In the genomic region with DNA sequence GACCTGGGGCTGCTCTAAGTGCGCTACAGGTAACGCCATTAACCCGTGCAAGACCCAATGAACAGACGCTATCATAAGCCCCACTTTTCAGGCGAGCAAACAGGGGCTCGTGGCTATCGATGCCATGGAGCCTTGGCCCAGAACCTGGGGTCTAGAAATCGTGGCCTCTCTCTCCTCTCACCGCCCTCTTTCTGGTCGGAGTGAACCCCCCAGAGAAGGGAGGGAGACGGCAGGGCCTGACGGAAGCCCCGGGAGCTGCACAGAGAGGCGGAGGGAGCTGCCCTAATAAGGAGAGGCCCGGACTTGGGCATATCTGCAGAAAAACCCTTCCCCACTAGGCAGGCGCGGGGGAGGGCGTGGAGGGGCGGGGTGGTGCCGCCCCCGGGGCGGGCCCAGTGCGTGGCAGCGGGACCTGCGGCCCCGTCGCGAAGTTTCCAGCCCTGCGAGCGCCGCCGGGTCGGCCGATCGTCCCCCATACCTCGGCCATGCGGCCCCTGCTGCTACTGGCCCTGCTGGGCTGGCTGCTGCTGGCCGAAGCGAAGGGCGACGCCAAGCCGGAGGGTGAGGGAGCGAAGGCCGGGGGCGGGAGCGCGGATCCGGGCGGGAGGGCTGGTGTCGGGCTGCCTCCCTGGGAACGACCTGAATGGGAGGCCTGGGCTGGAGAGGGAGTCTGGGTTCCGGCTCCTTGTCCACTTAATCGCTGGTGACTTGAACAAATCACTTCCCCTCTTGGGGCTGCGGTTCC, we compare ENCODE assay signal across 1 cellular context.
A peak's percentile ranks its signal among the peaks of the same experiment; 100 is the strongest.
TF ChIP-seq lines count a peak whose summit lies in the region.

A gene (plus strand): TSS at position 423 of the 745 bp plus-strand sequence. CDS start 63 bp downstream, at position 486.

TF ChIP-seq in HepG2, 621 proteins besides CTCF, POLR2A, EP300 and RAD21 (continued from another document):
- TF ChIP-seq, protein P1, sequence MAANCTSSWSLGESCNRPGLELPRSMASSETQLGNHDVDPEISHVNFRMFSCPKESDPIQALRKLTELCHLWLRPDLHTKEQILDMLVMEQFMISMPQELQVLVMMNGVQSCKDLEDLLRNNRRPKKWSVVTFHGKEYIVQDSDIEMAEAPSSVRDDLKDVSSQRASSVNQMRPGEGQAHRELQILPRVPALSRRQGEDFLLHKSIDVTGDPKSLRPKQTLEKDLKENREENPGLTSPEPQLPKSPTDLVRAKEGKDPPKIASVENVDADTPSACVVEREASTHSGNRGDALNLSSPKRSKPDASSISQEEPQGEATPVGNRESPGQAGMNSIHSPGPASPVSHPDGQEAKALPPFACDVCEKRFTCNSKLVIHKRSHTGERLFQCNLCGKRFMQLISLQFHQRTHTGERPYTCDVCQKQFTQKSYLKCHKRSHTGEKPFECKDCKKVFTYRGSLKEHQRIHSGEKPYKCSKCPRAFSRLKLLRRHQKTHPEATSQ (CRISPR knock-in tag; IDR thresholded peaks at IDR 0.05; ENCODE audit: borderline replicate concordance), result peak; percentile 86; the same call in 1 of the 2 replicates
- TF ChIP-seq FLYWCH1 (CRISPR knock-in tag; IDR thresholded peaks at IDR 0.05) (no peak), MXI1 (IDR thresholded peaks at IDR 0.05; ENCODE audit: borderline replicate concordance, low read depth, low read length) (peak; percentile 56; the same call in 1 of the 3 replicates), ZNF337 (CRISPR knock-in tag; IDR thresholded peaks at IDR 0.05; ENCODE audit: borderline replicate concordance, low read depth) (peak; percentile 83; the same call in 1 of the 2 replicates), CBX1 (IDR thresholded peaks at IDR 0.05; ENCODE audit: low read depth) (peak; percentile 52), POLR2AphosphoS2 (IDR thresholded peaks at IDR 0.05; ENCODE audit: low read depth, low read length) (no peak), ZSCAN29 (CRISPR knock-in tag; conservative IDR thresholded peaks at IDR 0.05) (no peak)
- TF ChIP-seq, protein P2, sequence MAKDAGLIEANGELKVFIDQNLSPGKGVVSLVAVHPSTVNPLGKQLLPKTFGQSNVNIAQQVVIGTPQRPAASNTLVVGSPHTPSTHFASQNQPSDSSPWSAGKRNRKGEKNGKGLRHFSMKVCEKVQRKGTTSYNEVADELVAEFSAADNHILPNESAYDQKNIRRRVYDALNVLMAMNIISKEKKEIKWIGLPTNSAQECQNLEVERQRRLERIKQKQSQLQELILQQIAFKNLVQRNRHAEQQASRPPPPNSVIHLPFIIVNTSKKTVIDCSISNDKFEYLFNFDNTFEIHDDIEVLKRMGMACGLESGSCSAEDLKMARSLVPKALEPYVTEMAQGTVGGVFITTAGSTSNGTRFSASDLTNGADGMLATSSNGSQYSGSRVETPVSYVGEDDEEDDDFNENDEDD (CRISPR knock-in tag; IDR thresholded peaks at IDR 0.05; ENCODE audit: borderline replicate concordance), result peak; percentile 81; the same call in 1 of the 2 replicates
- TF ChIP-seq, protein P3, sequence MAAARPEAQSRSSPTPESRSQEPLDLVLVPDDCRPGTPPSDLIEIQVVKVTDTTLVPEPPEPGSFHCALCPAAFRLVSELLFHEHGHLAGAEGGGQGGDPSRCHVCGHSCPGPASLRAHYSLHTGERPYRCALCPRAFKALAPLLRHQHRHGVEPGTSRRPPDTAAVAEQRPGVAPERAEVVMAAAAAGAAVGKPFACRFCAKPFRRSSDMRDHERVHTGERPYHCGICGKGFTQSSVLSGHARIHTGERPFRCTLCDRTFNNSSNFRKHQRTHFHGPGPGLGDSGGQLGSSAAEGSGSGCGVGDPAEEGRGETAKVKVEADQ (CRISPR knock-in tag; IDR thresholded peaks at IDR 0.05; ENCODE audit: borderline replicate concordance), result peak; percentile 97
